Comparison of ENCODE assay signal across 8 cellular contexts in the genomic region with DNA sequence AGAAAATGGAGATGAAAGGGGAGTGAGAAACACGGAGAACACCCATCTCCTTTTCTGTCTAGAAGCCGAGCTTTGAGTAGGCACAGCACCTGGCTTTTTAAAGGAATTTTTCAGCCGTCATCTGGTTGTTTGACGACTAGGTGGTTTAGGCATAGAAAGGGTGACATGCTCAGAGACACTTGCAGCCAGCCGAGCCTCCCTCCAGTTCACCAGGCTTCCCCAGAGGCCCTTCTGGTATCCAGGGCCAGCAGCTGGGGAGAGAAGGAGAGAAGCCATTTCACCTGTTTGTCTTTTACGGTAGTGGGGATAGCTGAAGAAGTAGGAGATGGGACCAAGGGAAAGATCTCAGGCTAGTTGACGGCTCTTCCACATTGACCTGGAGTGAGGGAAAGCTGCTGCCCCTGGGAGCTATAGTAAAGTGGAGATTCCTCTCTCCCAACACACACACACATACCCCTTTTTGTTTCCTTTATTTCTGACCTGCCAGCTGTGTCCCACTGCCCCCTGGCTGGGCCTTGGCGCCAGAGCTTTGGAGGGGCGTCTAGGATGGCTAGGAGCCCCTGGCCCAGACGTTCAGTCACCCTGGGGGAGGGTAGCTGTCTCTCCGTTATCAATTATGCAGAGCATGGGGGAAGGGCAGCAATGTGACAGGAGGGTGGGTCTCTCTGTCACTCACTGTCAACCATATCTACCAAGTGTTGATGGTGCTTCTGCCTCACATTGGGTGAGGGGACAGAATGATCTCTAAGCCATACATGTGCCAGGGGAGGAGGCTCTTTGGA. TPM values are rescaled to one million over a fixed set of nuclear protein-coding genes. Genes with fewer than 3 reads are reported as not detected.
DNase-seq lines count a peak whose midpoint lies in the region; ATAC-seq, FAIRE-seq and TF ChIP-seq lines count a peak whose summit lies in the region.

No MANE protein-coding gene starts in this region.

- DNase-seq in A549 (ENCODE audit: low read depth in 1 of 2, low spot score in 1 of 2) (no peak), mesothelial cell of epicardium (ENCODE audit: low spot score in 2 of 2, unreplicated experiment in 2 of 2) (no peak), GM10266 (ENCODE audit: extremely low spot score) (no peak)
- no peak for DNase-seq in stimulated activated CD8-positive, alpha-beta memory T cell treated with anti-CD3 and anti-CD28 coated beads, Interleukin-4, amount 100 ng/mL, for 48 hours

- POLR2A ChIA-PET in A549 (lab: Yijun Ruan, JAX) (interaction anchor here (0.6 to 3.4 kb wide), 3 partner anchors 11 to 168 kb away, joined by 3 to 21 read pairs (median 3); no protein-coding TSS in a partner anchor), HEK293 (lab: Yijun Ruan, JAX) (interaction anchor here (0.6 to 2.8 kb wide), 3 partner anchors 11 to 159 kb away, joined by 3 to 27 read pairs (median 5); no protein-coding TSS in a partner anchor)

- H3K9me3 ChIP-seq in A549 (no peaks in the 10 kb centered on the region), HEK293 (ENCODE audit: control insufficient read depth, insufficient read depth, low read depth, low read length) (no peaks in the 10 kb centered on the region)

- TF ChIP-seq RAD21 in A549 (conservative IDR thresholded peaks at IDR 0.05 in 1 of 2, IDR thresholded peaks at IDR 0.05 in 1 of 2), result no peak

- H3K4me1 Mint-ChIP-seq in brain (peaks cover 71% of the 10 kb centered on the region), mesothelial cell of epicardium (peaks cover 42% of the 10 kb centered on the region)

- peak overlapping the region; percentile 91 to 96 (median 94) for H3K4me3 Mint-ChIP-seq in brain
- H3K4me3 Mint-ChIP-seq in mesothelial cell of epicardium, result peak overlapping the region; percentile 88

- TF ChIP-seq EP300 in A549 (IDR thresholded peaks at IDR 0.05), result no peak

- peak; percentile 24; the same call in 1 of the 2 replicates for TF ChIP-seq POLR2A in A549 (IDR thresholded peaks at IDR 0.05; ENCODE audit: low read length)

- H3K4me1 ChIP-seq in A549, result peaks cover 55% of the 10 kb centered on the region
- peaks cover 16% of the 10 kb centered on the region for H3K4me1 ChIP-seq in HEK293 (ENCODE audit: control insufficient read depth, insufficient read depth, low read length)

- H3K27ac Mint-ChIP-seq in brain (peak overlapping the region; percentile 96 to 99 (median 96)), mesothelial cell of epicardium (peak overlapping the region; percentile 99)

- H3K4me3 ChIP-seq in A549 (peak overlapping the region; percentile 60), HEK293 (ENCODE audit: low read depth, low read length) (peak overlapping the region; percentile 55)

- no peak for FAIRE-seq in A549 (lab: Jason Lieb, UNC)

- H3K36me3 Mint-ChIP-seq in brain, result no peaks in the 10 kb centered on the region
- no peaks in the 10 kb centered on the region for H3K36me3 Mint-ChIP-seq in mesothelial cell of epicardium

- CTCF ChIA-PET in A549 (lab: Yijun Ruan, JAX) (interaction anchor here (0.7 to 8.4 kb wide), 11 partner anchors 10 to 455 kb away, joined by 3 to 53 read pairs (median 4); a partner anchor contains a TSS), HEK293 (lab: Yijun Ruan, JAX) (interaction anchor here (0.7 to 1.5 kb wide), 5 partner anchors 11 to 182 kb away, joined by 3 read pairs; a partner anchor contains a TSS)

- WGBS in A549 (ENCODE audit: missing lambda C conversion rate), result 50% methylated on average over 11 of the region's 11 CpGs

- ATAC-seq in A549, result peak in 1 of 2 experiments; percentile 4; a peak in 1 of 6 replicates
- no peak for ATAC-seq in GM21619 (IDR thresholded peaks at IDR 0.05; ENCODE audit: unreplicated experiment)
- ATAC-seq in GM19023 (IDR thresholded peaks at IDR 0.05; ENCODE audit: unreplicated experiment), result no peak

- H3K9me3 Mint-ChIP-seq in brain, result no peaks in the 10 kb centered on the region
- H3K9me3 Mint-ChIP-seq in mesothelial cell of epicardium, result no peaks in the 10 kb centered on the region

- H3K27me3 Mint-ChIP-seq in brain (peaks cover 5% of the 10 kb centered on the region), mesothelial cell of epicardium (ENCODE audit: low read depth) (no peaks in the 10 kb centered on the region)

- no peak for TF ChIP-seq CTCF in A549 (IDR thresholded peaks at IDR 0.05)
- TF ChIP-seq CTCF in HEK293 (tag by site-specific recombination; IDR thresholded peaks at IDR 0.05), result no peak
- no peak for TF ChIP-seq CTCF in brain (conservative IDR thresholded peaks at IDR 0.05)
- TF ChIP-seq CTCF in mesothelial cell of epicardium (IDR thresholded peaks at IDR 0.05; ENCODE audit: unreplicated experiment), result no peak
- no peak for TF ChIP-seq CTCF in GM10266 (IDR thresholded peaks at IDR 0.05; ENCODE audit: control insufficient read depth, insufficient read depth, low read depth, missing control alignments)

- H3K36me3 ChIP-seq in HEK293 (ENCODE audit: control insufficient read depth in 2 of 2, insufficient read depth in 1 of 2, low read length in 2 of 2), result no peaks in the 10 kb centered on the region

- peak overlapping the region; percentile 89 for H3K4me2 ChIP-seq in A549

- H3K27ac ChIP-seq in A549 (peak overlapping the region; percentile 89 to 91), HEK293 (ENCODE audit: extremely low read depth, low read depth, low read length) (peak overlapping the region; percentile 46; the same call in 1 of the 2 replicates)

TF ChIP-seq in A549, 52 proteins besides CTCF, POLR2A, EP300 and RAD21 (continues in another document):
- TF ChIP-seq CEBPB (IDR thresholded peaks at IDR 0.05), result no peak
- TF ChIP-seq, protein P1, sequence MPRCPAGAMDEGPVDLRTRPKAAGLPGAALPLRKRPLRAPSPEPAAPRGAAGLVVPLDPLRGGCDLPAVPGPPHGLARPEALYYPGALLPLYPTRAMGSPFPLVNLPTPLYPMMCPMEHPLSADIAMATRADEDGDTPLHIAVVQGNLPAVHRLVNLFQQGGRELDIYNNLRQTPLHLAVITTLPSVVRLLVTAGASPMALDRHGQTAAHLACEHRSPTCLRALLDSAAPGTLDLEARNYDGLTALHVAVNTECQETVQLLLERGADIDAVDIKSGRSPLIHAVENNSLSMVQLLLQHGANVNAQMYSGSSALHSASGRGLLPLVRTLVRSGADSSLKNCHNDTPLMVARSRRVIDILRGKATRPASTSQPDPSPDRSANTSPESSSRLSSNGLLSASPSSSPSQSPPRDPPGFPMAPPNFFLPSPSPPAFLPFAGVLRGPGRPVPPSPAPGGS (IDR thresholded peaks at IDR 0.05), result no peak

TF ChIP-seq in HEK293, 187 proteins besides CTCF, POLR2A, EP300 and RAD21:
- TF ChIP-seq ZNF366 (tag by site-specific recombination; conservative IDR thresholded peaks at IDR 0.05), result 0 out of 2 replicates have a peak, but pooled peaks have one; percentile 9
- no peak for TF ChIP-seq ZNF561 (tag by site-specific recombination; IDR thresholded peaks at IDR 0.05; ENCODE audit: borderline replicate concordance)

RNA-seq across cellular contexts. Expression of a gene that starts 5.5 kb away (rescaled TPM):
- 21.9 and 30.6 TPM in 2 replicates for polyA plus RNA-seq in A549 (2011; rRNA removed)
- polyA plus RNA-seq in A549 (2012; cell fraction: cytosol; rRNA removed), result 20.1 and 23.0 TPM in 2 replicates
- 110 and 113 TPM in 2 replicates for polyA plus RNA-seq in A549 (2012; cell fraction: nucleus; rRNA removed)
- polyA plus RNA-seq in A549 (2017; fragmentation: RNase III; extraction: RNeasy Plus Mini Kit Qiagen cat#74134 plus additional on column Dnase treatment), result 14.0 to 18.7 TPM (median 16.1 TPM) in 3 replicates
- 29.2 and 40.6 TPM in 2 replicates for polyA minus RNA-seq in A549 (2011; rRNA and poly(A)+ RNA removed)
- polyA plus RNA-seq in brain (ENCODE audit: insufficient read depth, low read depth, low replicate concordance), result 16.8 TPM
- 35.4 to 41.8 TPM (median 37.0 TPM) in 3 replicates for total RNA-seq in mesothelial cell of epicardium

RNA-seq across cellular contexts. Expression of a gene that starts 7.3 kb away (rescaled TPM):
- polyA plus RNA-seq in A549 (2011; rRNA removed) (41.5 and 51.2 TPM in 2 replicates), A549 (2017; fragmentation: RNase III; extraction: RNeasy Plus Mini Kit Qiagen cat#74134 plus additional on column Dnase treatment) (43.7 to 50.4 TPM (median 49.9 TPM) in 3 replicates), brain (ENCODE audit: insufficient read depth, low read depth, low replicate concordance) (19.4 TPM)
- polyA plus RNA-seq in A549 (2012; cell fraction: cytosol; rRNA removed), result 91.9 and 106 TPM in 2 replicates
- polyA plus RNA-seq in A549 (2012; cell fraction: nucleus; rRNA removed), result 170 and 176 TPM in 2 replicates
- 39.4 and 49.2 TPM in 2 replicates for polyA minus RNA-seq in A549 (2011; rRNA and poly(A)+ RNA removed)
- total RNA-seq in mesothelial cell of epicardium, result 45.6 to 50.5 TPM (median 50.4 TPM) in 3 replicates

RNA-seq across cellular contexts. Expression of a gene that starts 13.5 kb away (rescaled TPM):
- polyA plus RNA-seq in A549 (2011; rRNA removed) (0.17 TPM in 1 of 2 replicates, not detected in the other), A549 (2017; fragmentation: RNase III; extraction: RNeasy Plus Mini Kit Qiagen cat#74134 plus additional on column Dnase treatment) (not detected in 3 replicates), brain (ENCODE audit: insufficient read depth, low read depth, low replicate concordance) (not detected)
- 0.26 and 0.46 TPM in 2 replicates for polyA plus RNA-seq in A549 (2012; cell fraction: cytosol; rRNA removed)
- 1.4 and 1.6 TPM in 2 replicates for polyA plus RNA-seq in A549 (2012; cell fraction: nucleus; rRNA removed)
- polyA minus RNA-seq in A549 (2011; rRNA and poly(A)+ RNA removed), result not detected in 2 replicates
- total RNA-seq in mesothelial cell of epicardium, result not detected in 3 replicates

RNA-seq across cellular contexts. Expression of a gene that starts 41.9 kb away (rescaled TPM):
- polyA plus RNA-seq in A549 (2011; rRNA removed) (367 and 604 TPM in 2 replicates), A549 (2017; fragmentation: RNase III; extraction: RNeasy Plus Mini Kit Qiagen cat#74134 plus additional on column Dnase treatment) (546 to 553 TPM (median 551 TPM) in 3 replicates), brain (ENCODE audit: insufficient read depth, low read depth, low replicate concordance) (1,093 TPM)
- polyA plus RNA-seq in A549 (2012; cell fraction: cytosol; rRNA removed), result 705 and 750 TPM in 2 replicates
- polyA plus RNA-seq in A549 (2012; cell fraction: nucleus; rRNA removed), result 500 and 631 TPM in 2 replicates
- 1,540 and 1,566 TPM in 2 replicates for polyA minus RNA-seq in A549 (2011; rRNA and poly(A)+ RNA removed)
- 1,058 to 1,073 TPM (median 1,066 TPM) in 3 replicates for total RNA-seq in mesothelial cell of epicardium

RNA-seq across cellular contexts. Expression of a gene that starts 52.3 kb away (rescaled TPM):
- 203 and 257 TPM in 2 replicates for polyA plus RNA-seq in A549 (2011; rRNA removed)
- 214 and 245 TPM in 2 replicates for polyA plus RNA-seq in A549 (2012; cell fraction: cytosol; rRNA removed)
- 99.6 and 118 TPM in 2 replicates for polyA plus RNA-seq in A549 (2012; cell fraction: nucleus; rRNA removed)
- polyA plus RNA-seq in A549 (2017; fragmentation: RNase III; extraction: RNeasy Plus Mini Kit Qiagen cat#74134 plus additional on column Dnase treatment), result 210 to 248 TPM (median 221 TPM) in 3 replicates
- polyA minus RNA-seq in A549 (2011; rRNA and poly(A)+ RNA removed), result 200 and 213 TPM in 2 replicates
- 109 TPM for polyA plus RNA-seq in brain (ENCODE audit: insufficient read depth, low read depth, low replicate concordance)
- 74.1 to 87.4 TPM (median 76.2 TPM) in 3 replicates for total RNA-seq in mesothelial cell of epicardium
